ENCODE assay signal across 1 cellular context in the genomic region with DNA sequence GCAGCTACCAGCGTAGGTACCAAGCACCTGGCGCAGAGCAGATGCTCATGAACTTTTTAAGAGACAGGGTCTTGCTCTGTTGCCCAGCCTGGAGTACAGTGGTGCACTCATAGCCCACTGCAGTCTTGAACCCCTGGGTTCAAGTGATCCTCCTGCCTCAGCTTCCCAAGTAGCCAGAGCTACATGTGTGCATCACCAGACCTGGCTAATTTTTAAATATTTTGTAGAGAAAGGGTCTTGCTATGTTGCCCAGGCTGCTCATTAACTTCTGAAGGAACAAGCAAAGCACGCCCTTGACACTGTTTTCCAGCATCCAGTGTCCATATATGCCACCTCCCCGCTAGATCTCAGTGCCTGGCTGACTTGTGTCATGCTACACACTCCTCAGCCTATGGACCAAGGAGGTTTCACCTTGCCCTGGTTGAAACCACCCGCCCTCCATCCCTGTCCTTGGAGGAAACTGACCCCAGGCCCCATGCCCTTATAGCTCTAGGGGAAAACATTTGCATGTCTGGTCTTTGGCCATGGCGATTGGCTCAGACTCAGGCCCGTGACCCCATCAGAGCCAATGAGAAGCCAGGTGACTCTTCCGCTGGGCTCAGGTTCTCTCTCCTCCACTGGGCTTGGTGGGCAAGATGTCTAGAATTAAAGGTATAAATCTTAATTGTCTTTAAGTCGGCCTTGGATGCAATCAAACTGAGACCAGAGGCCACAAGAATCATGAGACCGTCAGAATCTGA.
TF ChIP-seq lines count a peak whose summit lies in the region.

No MANE protein-coding gene starts in this region.

TF ChIP-seq in HepG2, 621 proteins besides CTCF, POLR2A, EP300 and RAD21 (continued from another document):
- TF ChIP-seq ZFX (CRISPR knock-in tag; IDR thresholded peaks at IDR 0.05; ENCODE audit: low read depth) (no peak), ZXDC (CRISPR knock-in tag; IDR thresholded peaks at IDR 0.05) (no peak), ZSCAN31 (CRISPR knock-in tag; IDR thresholded peaks at IDR 0.05; ENCODE audit: low read depth) (no peak)
TF ChIP-seq in HepG2: peak in this region for 1.
